In the genomic region with DNA sequence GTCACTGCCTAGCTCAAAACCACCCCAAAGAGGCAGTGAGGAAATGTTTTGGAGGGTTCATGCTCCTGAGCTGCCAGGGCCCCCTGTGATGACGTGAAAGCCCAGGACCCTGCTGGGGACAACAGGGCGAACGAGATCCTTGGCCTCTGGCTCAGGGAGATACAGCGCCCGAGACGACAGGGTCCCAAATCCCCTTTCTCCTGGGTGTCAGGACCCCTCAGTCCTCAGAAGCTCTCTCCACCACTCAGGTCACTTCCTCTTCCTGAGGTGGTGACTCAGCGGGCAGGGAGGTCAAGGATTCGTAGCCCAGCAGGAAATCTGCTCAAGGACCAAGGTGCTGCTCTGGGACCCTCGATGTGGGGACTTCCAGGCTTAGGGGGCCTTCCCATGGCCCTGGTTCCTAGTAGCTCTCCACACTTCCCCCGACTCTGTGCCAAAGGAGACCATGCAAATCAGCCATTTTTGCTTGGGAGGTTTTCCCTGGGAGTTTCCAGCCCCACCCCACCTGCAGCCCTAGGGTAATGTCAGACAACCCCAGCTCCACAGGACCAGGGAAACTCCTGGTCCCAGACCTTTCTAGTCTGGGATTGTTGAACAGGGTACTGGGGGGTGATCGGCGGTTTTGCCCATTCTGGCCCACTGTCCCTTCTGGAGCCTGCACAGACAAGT, we compare ENCODE assay signal across 9 cellular contexts. TPM values are rescaled to one million over a fixed set of nuclear protein-coding genes. Genes with fewer than 3 reads are reported as not detected.
A peak's percentile ranks its signal among the peaks of the same experiment; 100 is the strongest.
DNase-seq lines count a peak whose midpoint lies in the region; ATAC-seq, FAIRE-seq and TF ChIP-seq lines count a peak whose summit lies in the region.
"Had no signal": no experiment of that assay in that cellular context is flagged by ENCODE, and none has a peak within 500 bp of the region (broad histone marks: within the 10 kb centered on the region; RNA-seq: fewer than 3 reads in every experiment).

No MANE protein-coding gene starts in this region.

- TF ChIP-seq EP300 in gastroesophageal sphincter (IDR thresholded peaks at IDR 0.05) = no peak

- H4K8ac ChIP-seq in H9 (replicated peaks; ENCODE audit: insufficient read length, low read depth, low read length) = no peak overlapping the region

- no peak overlapping the region; the same call in 1 of the 2 replicates for H3K4ac ChIP-seq in H9 (ENCODE audit: low read depth, low read length)

- H2BK12ac ChIP-seq in H9 (ENCODE audit: insufficient read length, low read depth, low read length) = no peak overlapping the region

- no peaks in the 10 kb centered on the region for H3K27me3 ChIP-seq in H9 (ENCODE audit: insufficient read depth, low read length)
- H3K27me3 ChIP-seq in gastroesophageal sphincter = no peaks in the 10 kb centered on the region
- peaks cover 0 to 8% (median 0%) of the 10 kb centered on the region in 7 donors for H3K27me3 ChIP-seq in spleen (replicated peaks in 1 of 7)

- no peak overlapping the region for H2AK5ac ChIP-seq in H9 (ENCODE audit: insufficient read length, low read length)

- TF ChIP-seq POLR2A in gastroesophageal sphincter (IDR thresholded peaks at IDR 0.05) = no peak
- no peak for TF ChIP-seq POLR2A in spleen (IDR thresholded peaks at IDR 0.05)
- TF ChIP-seq POLR2A in H54 (IDR thresholded peaks at IDR 0.05; ENCODE audit: low read depth, low read length) = no peak

- H3K4me2 ChIP-seq in H9 (ENCODE audit: insufficient read depth, insufficient read length, low read length) = peak overlapping the region; percentile 74

- peak overlapping the region; percentile 44 for H2BK5ac ChIP-seq in H9 (ENCODE audit: insufficient read length, low read length)

- no peak overlapping the region for H2BK120ac ChIP-seq in H9 (ENCODE audit: low read depth, low read length, poor library complexity, severe bottlenecking)

- H3K56ac ChIP-seq in H9 (ENCODE audit: insufficient read length, low read depth, low read length) = no peak overlapping the region

- H3K9me3 ChIP-seq in H9 (ENCODE audit: control insufficient read depth, low read depth, low read length) (no peaks in the 10 kb centered on the region), gastroesophageal sphincter (no peaks in the 10 kb centered on the region), spleen (no peaks in the 10 kb centered on the region)

- H3K9me3 Mint-ChIP-seq in H9 = no peaks in the 10 kb centered on the region; a peak in 2 of 5 replicates
- no peaks in the 10 kb centered on the region for H3K9me3 Mint-ChIP-seq in T-helper 2 cell treated with Interferon-gamma antibody and Interleukin-4, amounts not matched to agents 5 μg/mL and 100 μg/mL, for 36 hours

- H3K4me3 Mint-ChIP-seq in H9 = peak overlapping the region; percentile 66 to 81
- H3K4me3 Mint-ChIP-seq in T-helper 2 cell treated with Interferon-gamma antibody and Interleukin-4, amounts not matched to agents 5 μg/mL and 100 μg/mL, for 36 hours = peak overlapping the region; percentile 68

- H3K4me1 ChIP-seq in H9 (ENCODE audit: insufficient read depth, low read length) (peaks cover 13% of the 10 kb centered on the region; the same call in 1 of the 2 replicates), gastroesophageal sphincter (peaks cover 45 to 100% (median 86%) of the 10 kb centered on the region in 3 donors), spleen (peaks cover 82 to 100% (median 95%) of the 10 kb centered on the region in 6 donors)

- H3K18ac ChIP-seq in H9 (ENCODE audit: insufficient read length, low read depth, low read length) = peak overlapping the region; percentile 61

- H3K14ac ChIP-seq in H9 (ENCODE audit: insufficient read depth, low read length) = peak overlapping the region; percentile 82

- H3K79me2 ChIP-seq in H9 (ENCODE audit: insufficient read depth, low read length) = peaks cover 8% of the 10 kb centered on the region; the same call in 1 of the 2 replicates

- H3K36me3 ChIP-seq in gastroesophageal sphincter (peaks cover 0 to 7% of the 10 kb centered on the region in 2 donors), spleen (peaks cover 0 to 14% (median 3%) of the 10 kb centered on the region in 6 donors)

- FAIRE-seq in H54 (lab: Jason Lieb, UNC) = no peak

- H3K27ac Mint-ChIP-seq in H9 = peak overlapping the region; percentile 99 to 100 (median 99)
- H3K27ac Mint-ChIP-seq in T-helper 2 cell treated with Interferon-gamma antibody and Interleukin-4, amounts not matched to agents 5 μg/mL and 100 μg/mL, for 36 hours = peak overlapping the region; percentile 91

- no peak overlapping the region for H3K23ac ChIP-seq in H9 (ENCODE audit: insufficient read length, low read depth, low read length)

- no peak for TF ChIP-seq CTCF in H9 (conservative IDR thresholded peaks at IDR 0.05)
- no peak for TF ChIP-seq CTCF in gastroesophageal sphincter (IDR thresholded peaks at IDR 0.05)
- TF ChIP-seq CTCF in spleen (IDR thresholded peaks at IDR 0.05 in 8 of 11, conservative IDR thresholded peaks at IDR 0.05 in 3 of 11) = no peak

- no peak overlapping the region for H4K5ac ChIP-seq in H9 (ENCODE audit: insufficient read length, low read depth, low read length)

- peak overlapping the region in 1 of 2 donors; percentile 52 for H3K4me3 ChIP-seq in gastroesophageal sphincter
- peak overlapping the region in 3 of 8 donors; percentile 0 to 55 (median 6) for H3K4me3 ChIP-seq in spleen

- DNase-seq in H9 (no peak), spleen (peak; percentile 77), H54 (ENCODE audit: insufficient read length, low spot score) (no peak), hepatic stellate cell (ENCODE audit: low spot score) (no peak)
- no peak for DNase-seq in T-helper 2 cell treated with Interferon-gamma antibody and Interleukin-4, amounts not matched to agents 5 μg/mL and 100 μg/mL, for 36 hours (ENCODE audit: low spot score)

- intact Hi-C loops in spleen (cut with DNase I; ENCODE audit: low total_unique reads) = no loop called here

- H3K9ac ChIP-seq in H9 (ENCODE audit: extremely low read depth, insufficient read length, low read length) = peak overlapping the region; percentile 16

- H3K27me3 Mint-ChIP-seq in H9 (ENCODE audit: low read depth) = no peaks in the 10 kb centered on the region
- H3K27me3 Mint-ChIP-seq in T-helper 2 cell treated with Interferon-gamma antibody and Interleukin-4, amounts not matched to agents 5 μg/mL and 100 μg/mL, for 36 hours (ENCODE audit: low read depth) = no peaks in the 10 kb centered on the region

- ATAC-seq in gastroesophageal sphincter = no peak
- no peak for ATAC-seq in HG03175 (IDR thresholded peaks at IDR 0.05; ENCODE audit: unreplicated experiment)
- ATAC-seq in GM19455 (IDR thresholded peaks at IDR 0.05; ENCODE audit: unreplicated experiment) = no peak

- WGBS in H9 (ENCODE audit: extremely low coverage, insufficient read length, low lambda C conversion rate) = no CpG with 5 or more reads among the region's 12 CpGs
- no CpG with 5 or more reads among the region's 12 CpGs for WGBS in gastroesophageal sphincter (ENCODE audit: low coverage in 1 of 2), 2 donors
- WGBS in spleen, 5 donors = 14 to 28% (median 26%) methylated on average over 8 to 12 of the region's 12 CpGs

- no peak overlapping the region for H4K91ac ChIP-seq in H9 (ENCODE audit: insufficient read length, low read depth, low read length)

- H3K79me1 ChIP-seq in H9 (ENCODE audit: insufficient read depth, low read depth, low read length, poor library complexity, severe bottlenecking) = peaks cover 5% of the 10 kb centered on the region

- H3K23me2 ChIP-seq in H9 (ENCODE audit: insufficient read length, low read depth, low read length, poor library complexity, severe bottlenecking) = peaks cover 14% of the 10 kb centered on the region

- no peak overlapping the region for H2BK20ac ChIP-seq in H9 (ENCODE audit: low read depth, low read length, poor library complexity, severe bottlenecking)

- H3K4me1 Mint-ChIP-seq in H9 = peaks cover 69 to 84% of the 10 kb centered on the region in 2 experiments
- H3K4me1 Mint-ChIP-seq in T-helper 2 cell treated with Interferon-gamma antibody and Interleukin-4, amounts not matched to agents 5 μg/mL and 100 μg/mL, for 36 hours (ENCODE audit: low read depth) = peaks cover 68% of the 10 kb centered on the region

- H3K36me3 Mint-ChIP-seq in H9 (ENCODE audit: insufficient read depth in 1 of 3, low read depth in 3 of 3) = peaks cover 4 to 17% (median 13%) of the 10 kb centered on the region in 3 experiments; a peak in 5 of 7 replicates
- peaks cover 17% of the 10 kb centered on the region for H3K36me3 Mint-ChIP-seq in T-helper 2 cell treated with Interferon-gamma antibody and Interleukin-4, amounts not matched to agents 5 μg/mL and 100 μg/mL, for 36 hours (ENCODE audit: low read depth)

- no peak overlapping the region for H3T11ph ChIP-seq in H9 (ENCODE audit: low read length)

- H4K20me1 ChIP-seq in H9 (ENCODE audit: control insufficient read depth, insufficient read depth, insufficient read length) = no peaks in the 10 kb centered on the region

- H2BK15ac ChIP-seq in H9 (ENCODE audit: low read depth, low read length) = no peak overlapping the region; the same call in 1 of the 2 replicates

- no peak overlapping the region for H2AFZ ChIP-seq in H9 (ENCODE audit: low read length)

- H3K27ac ChIP-seq in H9 (ENCODE audit: insufficient read length, low read depth, low read length) = peak overlapping the region; percentile 80
- peak overlapping the region; percentile 90 to 98 (median 95) for H3K27ac ChIP-seq in gastroesophageal sphincter
- peak overlapping the region; percentile 84 to 98 (median 90) for H3K27ac ChIP-seq in spleen

RNA-seq across cellular contexts. Expression of gene BCL9L, which starts 12.8 kb away (rescaled TPM):
- total RNA-seq in H9 (2021) (74.9 and 78.4 TPM in 2 replicates), gastroesophageal sphincter (10 to 100 TPM; 24.6 to 66.2 (median 30.8) TPM), spleen (10 to 100 TPM; 19.8 to 58.0 (median 39.0) TPM)
- polyA plus RNA-seq in spleen = 10 to 100 TPM in 1 of 3 donors, 1 to 10 TPM in 2; 2.5 to 14.2 (median 2.6) TPM

RNA-seq across cellular contexts. Expression of gene CXCR5, which starts 29.2 kb away (rescaled TPM):
- total RNA-seq in H9 (2021) = 0.07 and 0.11 TPM in 2 replicates
- under 1 TPM in 1 of 4 donors, not detected in 3; 0.08 TPM for total RNA-seq in gastroesophageal sphincter
- total RNA-seq in spleen = 10 to 100 TPM; 25.0 to 66.6 (median 33.2) TPM
- 10 to 100 TPM; 35.4 to 50.7 (median 39.6) TPM for polyA plus RNA-seq in spleen

RNA-seq across cellular contexts. Expression of gene UPK2, which starts 43.2 kb away (rescaled TPM):
- total RNA-seq in H9 (2021) (0.24 and 0.33 TPM in 2 replicates), gastroesophageal sphincter (not detected), spleen (not detected)
- under 1 TPM in 2 of 3 donors, not detected in 1; 0.09 to 0.13 TPM for polyA plus RNA-seq in spleen
- total RNA-seq: T-helper 2 cell treated with Interferon-gamma antibody and Interleukin-4, amounts not matched to agents 100 ng/mL and 5 ng/mL, for 36 hours had no signal

RNA-seq across cellular contexts. Expression of gene FOXR1, which starts 58.7 kb away (rescaled TPM):
- total RNA-seq in H9 (2021) = not detected in 2 replicates
- total RNA-seq in gastroesophageal sphincter = not detected
- total RNA-seq in spleen = not detected
- not detected for polyA plus RNA-seq in spleen
- total RNA-seq: T-helper 2 cell treated with Interferon-gamma antibody and Interleukin-4, amounts not matched to agents 100 ng/mL and 5 ng/mL, for 36 hours had no signal

Comparison
In these comparisons a context has a peak if more than half of its experiments do, and no peak if none do; other contexts are left out.
1. RNA of gene CXCR5, which starts 29.2 kb away (total RNA-seq): 25.0 to 66.6 TPM in spleen; 0.07 to 0.11 TPM in H9 and 0.08 TPM in gastroesophageal sphincter; every median in the first group is over 10 times any median in the second.
2. Peak in every context shown above with its lines, with median percentiles within 50 percentile points of each other: H3K27ac ChIP-seq.